In the genomic region with DNA sequence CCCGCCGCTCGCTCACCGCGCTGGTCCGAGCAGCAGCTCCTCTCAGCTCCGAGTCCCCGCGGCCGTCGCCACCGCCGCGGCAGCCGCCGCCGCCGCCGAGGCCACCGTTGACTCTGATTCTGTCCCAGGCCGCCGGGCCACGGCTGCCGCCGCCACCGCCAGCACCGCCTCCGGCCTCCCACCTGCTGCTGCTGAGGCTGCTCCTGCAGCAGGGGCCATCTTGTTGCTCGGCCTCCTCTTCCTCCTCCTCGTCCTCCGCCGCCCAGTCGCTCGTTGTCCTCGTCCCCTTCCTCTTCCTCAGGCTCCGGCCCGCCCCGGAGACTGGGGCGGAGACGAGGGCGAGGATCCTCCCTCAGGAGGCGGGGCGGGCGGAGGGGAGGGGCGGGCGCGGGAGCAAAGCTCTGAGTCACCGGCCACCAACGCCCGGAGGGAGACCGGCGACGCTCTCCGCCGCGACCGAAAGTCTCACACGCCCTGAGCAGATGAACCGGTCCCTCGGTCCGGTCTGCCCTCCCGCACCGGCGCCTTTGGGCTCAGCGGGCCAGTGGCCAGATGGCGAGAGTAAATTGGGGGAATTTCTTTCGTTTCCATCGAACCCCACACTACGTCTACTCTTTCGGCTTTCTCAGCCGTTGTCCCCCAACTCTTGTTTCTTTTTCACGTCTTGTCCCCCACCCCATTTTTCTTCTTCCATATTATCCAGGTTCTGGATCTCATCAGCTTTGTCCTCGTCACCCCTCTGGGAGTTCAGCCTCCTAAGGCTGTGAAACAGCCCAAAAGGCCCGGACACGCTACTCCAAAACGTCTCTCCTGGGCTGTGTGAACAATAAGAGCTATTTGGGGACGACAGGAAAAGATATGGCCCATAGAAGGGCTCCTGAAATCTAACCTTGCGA, we compare ENCODE assay signal across 1 cellular context.
A peak's percentile ranks its signal among the peaks of the same experiment; 100 is the strongest.
TF ChIP-seq lines count a peak whose summit lies in the region.

A gene with protein sequence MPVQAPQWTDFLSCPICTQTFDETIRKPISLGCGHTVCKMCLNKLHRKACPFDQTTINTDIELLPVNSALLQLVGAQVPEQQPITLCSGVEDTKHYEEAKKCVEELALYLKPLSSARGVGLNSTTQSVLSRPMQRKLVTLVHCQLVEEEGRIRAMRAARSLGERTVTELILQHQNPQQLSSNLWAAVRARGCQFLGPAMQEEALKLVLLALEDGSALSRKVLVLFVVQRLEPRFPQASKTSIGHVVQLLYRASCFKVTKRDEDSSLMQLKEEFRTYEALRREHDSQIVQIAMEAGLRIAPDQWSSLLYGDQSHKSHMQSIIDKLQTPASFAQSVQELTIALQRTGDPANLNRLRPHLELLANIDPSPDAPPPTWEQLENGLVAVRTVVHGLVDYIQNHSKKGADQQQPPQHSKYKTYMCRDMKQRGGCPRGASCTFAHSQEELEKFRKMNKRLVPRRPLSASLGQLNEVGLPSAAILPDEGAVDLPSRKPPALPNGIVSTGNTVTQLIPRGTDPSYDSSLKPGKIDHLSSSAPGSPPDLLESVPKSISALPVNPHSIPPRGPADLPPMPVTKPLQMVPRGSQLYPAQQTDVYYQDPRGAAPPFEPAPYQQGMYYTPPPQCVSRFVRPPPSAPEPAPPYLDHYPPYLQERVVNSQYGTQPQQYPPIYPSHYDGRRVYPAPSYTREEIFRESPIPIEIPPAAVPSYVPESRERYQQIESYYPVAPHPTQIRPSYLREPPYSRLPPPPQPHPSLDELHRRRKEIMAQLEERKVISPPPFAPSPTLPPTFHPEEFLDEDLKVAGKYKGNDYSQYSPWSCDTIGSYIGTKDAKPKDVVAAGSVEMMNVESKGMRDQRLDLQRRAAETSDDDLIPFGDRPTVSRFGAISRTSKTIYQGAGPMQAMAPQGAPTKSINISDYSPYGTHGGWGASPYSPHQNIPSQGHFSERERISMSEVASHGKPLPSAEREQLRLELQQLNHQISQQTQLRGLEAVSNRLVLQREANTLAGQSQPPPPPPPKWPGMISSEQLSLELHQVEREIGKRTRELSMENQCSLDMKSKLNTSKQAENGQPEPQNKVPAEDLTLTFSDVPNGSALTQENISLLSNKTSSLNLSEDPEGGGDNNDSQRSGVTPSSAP (minus strand): TSS at position 278 of the 896 bp plus-strand sequence. CDS start 29,372 bp downstream, outside the sequence.

TF ChIP-seq in K562, 482 proteins besides CTCF, POLR2A, EP300 and RAD21 (continued from another document and continues in another):
- TF ChIP-seq, protein P1, sequence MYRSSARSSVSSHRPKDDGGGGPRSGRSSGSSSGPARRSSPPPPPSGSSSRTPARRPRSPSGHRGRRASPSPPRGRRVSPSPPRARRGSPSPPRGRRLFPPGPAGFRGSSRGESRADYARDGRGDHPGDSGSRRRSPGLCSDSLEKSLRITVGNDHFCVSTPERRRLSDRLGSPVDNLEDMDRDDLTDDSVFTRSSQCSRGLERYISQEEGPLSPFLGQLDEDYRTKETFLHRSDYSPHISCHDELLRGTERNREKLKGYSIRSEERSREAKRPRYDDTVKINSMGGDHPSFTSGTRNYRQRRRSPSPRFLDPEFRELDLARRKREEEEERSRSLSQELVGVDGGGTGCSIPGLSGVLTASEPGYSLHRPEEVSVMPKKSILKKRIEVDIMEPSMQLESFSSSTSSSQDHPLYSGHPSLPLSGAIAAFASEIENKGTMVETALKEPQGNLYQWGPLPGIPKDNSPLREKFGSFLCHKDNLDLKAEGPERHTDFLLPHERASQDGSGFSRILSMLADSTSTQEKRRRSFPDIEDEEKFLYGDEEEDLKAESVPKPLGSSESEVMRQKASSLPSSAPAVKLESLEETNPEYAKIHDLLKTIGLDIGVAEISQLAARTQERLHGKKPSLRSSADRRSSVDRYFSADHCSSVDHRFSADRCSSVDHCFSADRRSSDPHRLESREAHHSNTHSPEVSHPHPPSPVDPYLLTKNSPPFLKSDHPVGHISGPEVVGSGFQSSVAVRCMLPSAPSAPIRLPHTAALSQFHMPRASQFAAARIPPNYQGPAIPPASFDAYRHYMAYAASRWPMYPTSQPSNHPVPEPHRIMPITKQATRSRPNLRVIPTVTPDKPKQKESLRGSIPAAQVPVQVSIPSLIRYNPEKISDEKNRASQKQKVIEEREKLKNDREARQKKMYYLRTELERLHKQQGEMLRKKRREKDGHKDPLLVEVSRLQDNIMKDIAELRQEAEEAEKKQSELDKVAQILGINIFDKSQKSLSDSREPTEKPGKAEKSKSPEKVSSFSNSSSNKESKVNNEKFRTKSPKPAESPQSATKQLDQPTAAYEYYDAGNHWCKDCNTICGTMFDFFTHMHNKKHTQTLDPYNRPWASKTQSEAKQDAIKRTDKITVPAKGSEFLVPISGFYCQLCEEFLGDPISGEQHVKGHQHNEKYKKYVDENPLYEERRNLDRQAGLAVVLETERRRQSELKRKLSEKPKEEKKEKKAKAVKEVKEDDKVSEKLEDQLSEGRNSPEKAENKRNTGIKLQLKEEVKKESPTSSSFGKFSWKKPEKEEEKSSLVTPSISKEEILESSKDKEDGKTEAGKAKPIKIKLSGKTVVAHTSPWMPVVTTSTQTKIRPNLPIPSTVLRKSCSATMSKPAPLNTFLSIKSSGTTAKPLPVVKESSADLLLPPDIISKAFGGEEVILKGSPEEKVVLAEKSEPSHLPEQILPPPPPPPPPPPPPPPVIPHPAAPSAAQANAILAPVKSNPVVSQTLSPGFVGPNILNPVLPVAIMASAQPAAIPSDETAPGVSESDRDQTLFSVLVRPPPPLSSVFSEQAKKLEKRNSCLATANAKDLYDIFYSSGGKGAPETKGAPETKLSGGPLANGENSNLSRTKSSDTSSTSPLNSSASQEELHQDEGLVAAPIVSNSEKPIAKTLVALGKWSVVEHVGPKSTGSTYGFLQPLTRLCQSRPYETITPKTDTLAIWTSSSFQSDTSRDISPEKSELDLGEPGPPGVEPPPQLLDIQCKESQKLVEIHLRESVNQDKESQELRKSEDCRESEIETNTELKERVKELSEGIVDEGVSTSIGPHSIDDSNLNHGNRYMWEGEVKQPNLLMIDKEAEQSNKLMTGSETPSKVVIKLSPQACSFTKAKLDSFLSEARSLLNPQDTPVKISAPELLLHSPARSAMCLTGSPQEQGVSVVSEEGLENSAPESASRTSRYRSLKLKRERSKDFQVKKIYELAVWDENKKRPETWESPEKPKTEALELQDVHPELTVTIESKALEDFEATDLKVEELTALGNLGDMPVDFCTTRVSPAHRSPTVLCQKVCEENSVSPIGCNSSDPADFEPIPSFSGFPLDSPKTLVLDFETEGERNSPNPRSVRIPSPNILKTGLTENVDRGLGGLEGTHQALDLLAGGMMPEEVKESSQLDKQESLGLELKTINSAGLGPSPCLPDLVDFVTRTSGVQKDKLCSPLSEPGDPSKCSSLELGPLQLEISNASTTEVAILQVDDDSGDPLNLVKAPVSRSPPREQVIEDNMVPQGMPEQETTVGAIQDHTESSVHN (IDR thresholded peaks at IDR 0.05; ENCODE audit: borderline replicate concordance in 1 of 2, low read depth in 1 of 2): no peak
- TF ChIP-seq HNRNPL (IDR thresholded peaks at IDR 0.05; ENCODE audit: low read depth, low read length) (no peak), ATF7 (IDR thresholded peaks at IDR 0.05) (peak; percentile 55; the same call in 1 of the 2 replicates), RBM25 (IDR thresholded peaks at IDR 0.05; ENCODE audit: low read depth, low read length, severe bottlenecking) (no peak), HDAC3 (IDR thresholded peaks at IDR 0.05; ENCODE audit: borderline replicate concordance, partially characterized antibody) (no peak), CCNT2 (IDR thresholded peaks at IDR 0.05; ENCODE audit: borderline replicate concordance, extremely low read depth, insufficient read length, low read depth, low read length) (peak; percentile 46), BCL6 (CRISPR knock-in tag; IDR thresholded peaks at IDR 0.05) (no peak), SRSF9 (IDR thresholded peaks at IDR 0.05; ENCODE audit: borderline replicate concordance, low read depth, low read length) (no peak), POLR2AphosphoS2 (IDR thresholded peaks at IDR 0.05; ENCODE audit: low read length) (peak; percentile 83; the same call in 1 of the 2 replicates), TRIM24 (IDR thresholded peaks at IDR 0.05) (0 out of 4 replicates have a peak, but pooled peaks of 1 of the 2 experiments have one; percentile 36), ZNF778 (CRISPR knock-in tag; IDR thresholded peaks at IDR 0.05) (no peak), NFRKB (IDR thresholded peaks at IDR 0.05; ENCODE audit: low read depth) (peak; percentile 90), ZNF121 (CRISPR knock-in tag; conservative IDR thresholded peaks at IDR 0.05) (no peak)
- TF ChIP-seq, protein P2, sequence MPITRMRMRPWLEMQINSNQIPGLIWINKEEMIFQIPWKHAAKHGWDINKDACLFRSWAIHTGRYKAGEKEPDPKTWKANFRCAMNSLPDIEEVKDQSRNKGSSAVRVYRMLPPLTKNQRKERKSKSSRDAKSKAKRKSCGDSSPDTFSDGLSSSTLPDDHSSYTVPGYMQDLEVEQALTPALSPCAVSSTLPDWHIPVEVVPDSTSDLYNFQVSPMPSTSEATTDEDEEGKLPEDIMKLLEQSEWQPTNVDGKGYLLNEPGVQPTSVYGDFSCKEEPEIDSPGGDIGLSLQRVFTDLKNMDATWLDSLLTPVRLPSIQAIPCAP (CRISPR knock-in tag; IDR thresholded peaks at IDR 0.05; ENCODE audit: borderline replicate concordance): no peak
- TF ChIP-seq, protein P3, sequence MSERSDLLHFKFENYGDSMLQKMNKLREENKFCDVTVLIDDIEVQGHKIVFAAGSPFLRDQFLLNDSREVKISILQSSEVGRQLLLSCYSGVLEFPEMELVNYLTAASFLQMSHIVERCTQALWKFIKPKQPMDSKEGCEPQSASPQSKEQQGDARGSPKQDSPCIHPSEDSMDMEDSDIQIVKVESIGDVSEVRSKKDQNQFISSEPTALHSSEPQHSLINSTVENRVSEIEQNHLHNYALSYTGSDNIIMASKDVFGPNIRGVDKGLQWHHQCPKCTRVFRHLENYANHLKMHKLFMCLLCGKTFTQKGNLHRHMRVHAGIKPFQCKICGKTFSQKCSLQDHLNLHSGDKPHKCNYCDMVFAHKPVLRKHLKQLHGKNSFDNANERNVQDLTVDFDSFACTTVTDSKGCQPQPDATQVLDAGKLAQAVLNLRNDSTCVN (CRISPR knock-in tag; IDR thresholded peaks at IDR 0.05): peak; percentile 74; the same call in 1 of the 2 replicates
- TF ChIP-seq, protein P4, sequence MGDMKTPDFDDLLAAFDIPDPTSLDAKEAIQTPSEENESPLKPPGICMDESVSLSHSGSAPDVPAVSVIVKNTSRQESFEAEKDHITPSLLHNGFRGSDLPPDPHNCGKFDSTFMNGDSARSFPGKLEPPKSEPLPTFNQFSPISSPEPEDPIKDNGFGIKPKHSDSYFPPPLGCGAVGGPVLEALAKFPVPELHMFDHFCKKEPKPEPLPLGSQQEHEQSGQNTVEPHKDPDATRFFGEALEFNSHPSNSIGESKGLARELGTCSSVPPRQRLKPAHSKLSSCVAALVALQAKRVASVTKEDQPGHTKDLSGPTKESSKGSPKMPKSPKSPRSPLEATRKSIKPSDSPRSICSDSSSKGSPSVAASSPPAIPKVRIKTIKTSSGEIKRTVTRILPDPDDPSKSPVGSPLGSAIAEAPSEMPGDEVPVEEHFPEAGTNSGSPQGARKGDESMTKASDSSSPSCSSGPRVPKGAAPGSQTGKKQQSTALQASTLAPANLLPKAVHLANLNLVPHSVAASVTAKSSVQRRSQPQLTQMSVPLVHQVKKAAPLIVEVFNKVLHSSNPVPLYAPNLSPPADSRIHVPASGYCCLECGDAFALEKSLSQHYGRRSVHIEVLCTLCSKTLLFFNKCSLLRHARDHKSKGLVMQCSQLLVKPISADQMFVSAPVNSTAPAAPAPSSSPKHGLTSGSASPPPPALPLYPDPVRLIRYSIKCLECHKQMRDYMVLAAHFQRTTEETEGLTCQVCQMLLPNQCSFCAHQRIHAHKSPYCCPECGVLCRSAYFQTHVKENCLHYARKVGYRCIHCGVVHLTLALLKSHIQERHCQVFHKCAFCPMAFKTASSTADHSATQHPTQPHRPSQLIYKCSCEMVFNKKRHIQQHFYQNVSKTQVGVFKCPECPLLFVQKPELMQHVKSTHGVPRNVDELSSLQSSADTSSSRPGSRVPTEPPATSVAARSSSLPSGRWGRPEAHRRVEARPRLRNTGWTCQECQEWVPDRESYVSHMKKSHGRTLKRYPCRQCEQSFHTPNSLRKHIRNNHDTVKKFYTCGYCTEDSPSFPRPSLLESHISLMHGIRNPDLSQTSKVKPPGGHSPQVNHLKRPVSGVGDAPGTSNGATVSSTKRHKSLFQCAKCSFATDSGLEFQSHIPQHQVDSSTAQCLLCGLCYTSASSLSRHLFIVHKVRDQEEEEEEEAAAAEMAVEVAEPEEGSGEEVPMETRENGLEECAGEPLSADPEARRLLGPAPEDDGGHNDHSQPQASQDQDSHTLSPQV (IDR thresholded peaks at IDR 0.05): peak; percentile 51; the same call in 1 of the 2 replicates
- TF ChIP-seq, protein P5, sequence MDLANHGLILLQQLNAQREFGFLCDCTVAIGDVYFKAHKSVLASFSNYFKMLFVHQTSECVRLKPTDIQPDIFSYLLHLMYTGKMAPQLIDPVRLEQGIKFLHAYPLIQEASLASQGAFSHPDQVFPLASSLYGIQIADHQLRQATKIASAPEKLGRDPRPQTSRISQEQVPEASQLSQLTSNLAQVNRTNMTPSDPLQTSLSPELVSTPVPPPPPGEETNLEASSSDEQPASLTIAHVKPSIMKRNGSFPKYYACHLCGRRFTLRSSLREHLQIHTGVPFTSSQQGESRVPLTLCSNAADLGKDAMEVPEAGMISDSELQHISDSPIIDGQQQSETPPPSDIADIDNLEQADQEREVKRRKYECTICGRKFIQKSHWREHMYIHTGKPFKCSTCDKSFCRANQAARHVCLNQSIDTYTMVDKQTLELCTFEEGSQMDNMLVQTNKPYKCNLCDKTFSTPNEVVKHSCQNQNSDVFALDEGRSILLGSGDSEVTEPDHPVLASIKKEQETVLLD (IDR thresholded peaks at IDR 0.05): peak; percentile 90
